In genomic region chr3:173932624-173933023, GRCh38 we compare ENCODE assay signal across 9 cellular contexts.
DNase-seq lines count a peak whose midpoint lies in the region; ATAC-seq and TF ChIP-seq lines count a peak whose summit lies in the region.
"Had no signal": no experiment of that assay in that cellular context is flagged by ENCODE, and none has a peak within 500 bp of the region (broad histone marks: within the 10 kb centered on the region; RNA-seq: fewer than 3 reads in every experiment).

No MANE protein-coding gene starts in this region.

- no peak overlapping the region for H3K4me3 ChIP-seq in epithelial cell of proximal tubule (ENCODE audit: low read depth, low read length)

- no peak for TF ChIP-seq CTCF in epithelial cell of proximal tubule (conservative IDR thresholded peaks at IDR 0.05; ENCODE audit: low read depth, low read length)
- TF ChIP-seq CTCF in CD4-positive, alpha-beta T cell (IDR thresholded peaks at IDR 0.05), result no peak

- H3K9me3 Mint-ChIP-seq in CD4-positive, alpha-beta T cell, result no peaks in the 10 kb centered on the region

- H3K27me3 Mint-ChIP-seq in CD4-positive, alpha-beta T cell, result no peaks in the 10 kb centered on the region

- CTCF ChIA-PET in CD4-positive, alpha-beta T cell (lab: Charles Lee), result interaction anchor here (0.5 to 1.6 kb wide), 2 partner anchors 15 to 51 kb away, joined by 3 read pairs; no protein-coding TSS in a partner anchor

- H3K9me3 ChIP-seq in CD4-positive, alpha-beta T cell (ENCODE audit: control insufficient read depth, low read length), result no peaks in the 10 kb centered on the region

- H3K4me1 Mint-ChIP-seq in CD4-positive, alpha-beta T cell (ENCODE audit: low read depth), result no peaks in the 10 kb centered on the region

- DNase-seq in ACHN, result peak; percentile 60
- DNase-seq in NCI-H2171 treated with DMSO at 0.1 percent for 48 hours (lab: John Stamatoyannopoulos, UW), result peak; percentile 22
- peak; percentile 63 for DNase-seq in epithelial cell of proximal tubule (ENCODE audit: low read depth)
- DNase-seq in activated effector memory CD4-positive, alpha-beta T cell treated with Interleukin-2 at 50 U/mL for 16 hours, result no peak
- DNase-seq in CD4-positive, alpha-beta T cell, result no peak
- DNase-seq in SIG-M5 treated with dmso at 0.1 percent for 504 hours (lab: John Stamatoyannopoulos, UW; ENCODE audit: unreplicated experiment), result no peak
- DNase-seq: CD8-positive, alpha-beta T cell had no signal

- no peaks in the 10 kb centered on the region for H3K36me3 Mint-ChIP-seq in CD4-positive, alpha-beta T cell (ENCODE audit: low read depth)
- H3K36me3 Mint-ChIP-seq: CD8-positive, alpha-beta T cell had no signal

- POLR2A ChIA-PET in CD4-positive, alpha-beta T cell (lab: Charles Lee), result no interaction called here

- no peak overlapping the region for H3K27ac ChIP-seq in CD4-positive, alpha-beta T cell (ENCODE audit: low read depth, low read length)

- ATAC-seq in GM21786 (IDR thresholded peaks at IDR 0.05; ENCODE audit: unreplicated experiment) (peak; percentile 80), GM19455 (IDR thresholded peaks at IDR 0.05; ENCODE audit: unreplicated experiment) (no peak)
- ATAC-seq in CD4-positive, alpha-beta T cell (ENCODE audit: poor library complexity), result no peak
- ATAC-seq: CD8-positive, alpha-beta T cell had no signal

- in situ Hi-C loops in ACHN (cut with HindIII; ENCODE audit: low pct_ligation_motif_present, low pct_unique_long_range_greater_than_20kb, low sequenced_read_pairs), result no loop called here

- intact Hi-C loops in CD4-positive, alpha-beta T cell (cut with DNase I, micrococcal nuclease), result no loop called here

- no peak overlapping the region for H3K27ac Mint-ChIP-seq in CD4-positive, alpha-beta T cell
- H3K27ac Mint-ChIP-seq: CD8-positive, alpha-beta T cell had no signal

- no peak overlapping the region for H3K4me3 Mint-ChIP-seq in CD4-positive, alpha-beta T cell
- H3K4me3 Mint-ChIP-seq: CD8-positive, alpha-beta T cell had no signal

- no peaks in the 10 kb centered on the region for H3K27me3 ChIP-seq in CD4-positive, alpha-beta T cell (ENCODE audit: control insufficient read depth, insufficient read depth, low read length)

Comparison
In these comparisons a context has a peak if more than half of its experiments do, and no peak if none do; other contexts are left out.
1. DNase-seq: peak in ACHN (single experiment), NCI-H2171 treated with DMSO at 0.1 percent for 48 hours (single experiment) and epithelial cell of proximal tubule (single experiment); none in activated effector memory CD4-positive, alpha-beta T cell treated with Interleukin-2 at 50 U/mL for 16 hours (single experiment), CD4-positive, alpha-beta T cell (0 of 10) and SIG-M5 treated with dmso at 0.1 percent for 504 hours (single experiment).